In genomic region chr2:234427081-234428058, GRCh38 we compare ENCODE assay signal across 8 cellular contexts.
A peak's percentile ranks its signal among the peaks of the same experiment; 100 is the strongest.
DNase-seq lines count a peak whose midpoint lies in the region; ATAC-seq and TF ChIP-seq lines count a peak whose summit lies in the region.

No MANE protein-coding gene starts in this region.

- H2AFZ ChIP-seq in HCT116 (ENCODE audit: low read depth, low read length, poor library complexity, severe bottlenecking): no peak overlapping the region

- H3K9ac ChIP-seq in HCT116 (ENCODE audit: low read length): no peak overlapping the region

- H3K36me3 ChIP-seq in HCT116 (ENCODE audit: control insufficient read depth in 1 of 2, insufficient read depth in 2 of 2, low read length in 2 of 2) (no peaks in the 10 kb centered on the region), left lung (no peaks in the 10 kb centered on the region), vagina (no peaks in the 10 kb centered on the region)

- intact Hi-C loops in HCT116 (cut with micrococcal nuclease) (loop anchor here (10.0 kb wide), 1 partner anchor 293 kb away; no protein-coding TSS in a partner anchor), left lung (cut with DNase I) (no loop called here), vagina (cut with DNase I) (no loop called here)

- TF ChIP-seq RAD21 in HCT116 (IDR thresholded peaks at IDR 0.05; ENCODE audit: low read depth): no peak

- peak overlapping the region; percentile 98 for H3K27ac Mint-ChIP-seq in activated naive CD8-positive, alpha-beta T cell treated with anti-CD3 and anti-CD28 coated beads for 36 hours

- H3K4me2 ChIP-seq in HCT116 (ENCODE audit: low read length): peak overlapping the region; percentile 51

- peak; percentile 78 for DNase-seq in AG04449 (ENCODE audit: low read depth, low spot score)
- DNase-seq in HCT116 (ENCODE audit: low read depth, low spot score): no peak
- DNase-seq in activated naive CD8-positive, alpha-beta T cell treated with anti-CD3 and anti-CD28 coated beads for 36 hours: peak; percentile 30
- no peak for DNase-seq in left lung
- DNase-seq in NCI-H1092 treated with DMSO at 0.1 percent for 48 hours (lab: John Stamatoyannopoulos, UW): no peak
- no peak for DNase-seq in DMS153 (lab: John Stamatoyannopoulos, UW)
- DNase-seq in vagina (ENCODE audit: extremely low spot score in 2 of 2): no peak
- no peak for DNase-seq in Kasumi-1 (lab: John Stamatoyannopoulos, UW)

- H3K27me3 Mint-ChIP-seq in activated naive CD8-positive, alpha-beta T cell treated with anti-CD3 and anti-CD28 coated beads for 36 hours: no peaks in the 10 kb centered on the region

- RAD21 ChIA-PET in HCT116 (lab: Charles Lee; ENCODE audit: low non-redundant PET in 1 of 2, low total read pairs in 2 of 2, uncharacterized antibody in 2 of 2, unreplicated experiment in 2 of 2): no interaction called here

- no peak for TF ChIP-seq CTCF in AG04449 (IDR thresholded peaks at IDR 0.05; ENCODE audit: insufficient read depth, low read length, missing control alignments)
- TF ChIP-seq CTCF in HCT116 (IDR thresholded peaks at IDR 0.05 in 2 of 3, conservative IDR thresholded peaks at IDR 0.05 in 1 of 3; ENCODE audit: borderline replicate concordance in 1 of 3, insufficient read depth in 1 of 3, low read depth in 2 of 3, low read length in 2 of 3): no peak
- no peak for TF ChIP-seq CTCF in left lung (IDR thresholded peaks at IDR 0.05)
- TF ChIP-seq CTCF in vagina (IDR thresholded peaks at IDR 0.05): no peak

- H4K20me1 ChIP-seq in HCT116 (ENCODE audit: insufficient read depth): no peaks in the 10 kb centered on the region

- H3K9me3 Mint-ChIP-seq in activated naive CD8-positive, alpha-beta T cell treated with anti-CD3 and anti-CD28 coated beads for 36 hours: peaks cover 14% of the 10 kb centered on the region

- peak overlapping the region; percentile 67 for H3K4me3 Mint-ChIP-seq in activated naive CD8-positive, alpha-beta T cell treated with anti-CD3 and anti-CD28 coated beads for 36 hours

- H3K4me1 ChIP-seq in HCT116 (ENCODE audit: control insufficient read depth in 1 of 2, insufficient read depth in 2 of 2, low read length in 2 of 2) (peaks cover 16 to 49% of the 10 kb centered on the region in 2 experiments), left lung (peaks cover 3 to 42% of the 10 kb centered on the region in 2 donors), vagina (peaks cover 4% of the 10 kb centered on the region)

- H3K27ac ChIP-seq in HCT116 (ENCODE audit: low read depth, low read length) (no peak overlapping the region), left lung (peak overlapping the region in 1 of 2 donors; percentile 54), vagina (no peak overlapping the region)

- ATAC-seq in HCT116 (no peak; the same call in 1 of the 2 replicates), left lung (peak; percentile 67)

- no peak for TF ChIP-seq POLR2A in HCT116 (IDR thresholded peaks at IDR 0.05; ENCODE audit: borderline replicate concordance, extremely low read depth, insufficient read depth, insufficient read length)
- TF ChIP-seq POLR2A in vagina (IDR thresholded peaks at IDR 0.05): no peak

- no peak overlapping the region for H3K4me3 ChIP-seq in AG04449 (ENCODE audit: low read depth, low read length)
- H3K4me3 ChIP-seq in HCT116 (replicated peaks in 1 of 2; ENCODE audit: low read depth in 1 of 2, low read length in 2 of 2): no peak overlapping the region
- no peak overlapping the region for H3K4me3 ChIP-seq in left lung
- H3K4me3 ChIP-seq in vagina: no peak overlapping the region

- H3K79me2 ChIP-seq in HCT116 (ENCODE audit: insufficient read depth, low read length): no peaks in the 10 kb centered on the region

- no peaks in the 10 kb centered on the region for H3K9me2 ChIP-seq in HCT116 (ENCODE audit: insufficient read depth)

- peaks cover 74% of the 10 kb centered on the region for H3K4me1 Mint-ChIP-seq in activated naive CD8-positive, alpha-beta T cell treated with anti-CD3 and anti-CD28 coated beads for 36 hours

- no TSS peak for BruUV-seq in HCT116 (replicated peaks; lab: Mats Ljungman, UMichigan)

- H3K9me3 ChIP-seq in HCT116 (ENCODE audit: control insufficient read depth in 1 of 2, insufficient read depth in 1 of 2, low read depth in 1 of 2, low read length in 2 of 2) (no peaks in the 10 kb centered on the region), left lung (no peaks in the 10 kb centered on the region), vagina (no peaks in the 10 kb centered on the region)

- H3K36me3 Mint-ChIP-seq in activated naive CD8-positive, alpha-beta T cell treated with anti-CD3 and anti-CD28 coated beads for 36 hours: peaks cover 18% of the 10 kb centered on the region

- CTCF ChIA-PET in AG04449 (lab: Yijun Ruan, JAX): interaction anchor here (1.0 to 1.6 kb wide), 2 partner anchors 17 to 292 kb away, joined by 3 to 5 read pairs; no protein-coding TSS in a partner anchor
- CTCF ChIA-PET in HCT116 (lab: Charles Lee): no interaction called here

- POLR2A ChIA-PET in AG04449 (lab: Yijun Ruan, JAX): interaction anchor here (0.8 to 0.9 kb wide), 2 partner anchors 15 to 24 kb away, joined by 3 to 4 read pairs; no protein-coding TSS in a partner anchor
- POLR2A ChIA-PET in HCT116 (lab: Charles Lee): interaction anchor here (0.7 kb wide), 1 partner anchor 8 kb away, joined by 3 read pairs; no protein-coding TSS in a partner anchor

- H3K27me3 ChIP-seq in HCT116 (ENCODE audit: insufficient read depth, low read length): no peaks in the 10 kb centered on the region
- no peaks in the 10 kb centered on the region for H3K27me3 ChIP-seq in left lung
- H3K27me3 ChIP-seq in vagina: no peaks in the 10 kb centered on the region

TF ChIP-seq in HCT116, 20 proteins besides CTCF, POLR2A, EP300 and RAD21:
- TF ChIP-seq JUND (IDR thresholded peaks at IDR 0.05) (no peak), MAX (IDR thresholded peaks at IDR 0.05) (no peak), TCF7L2 (IDR thresholded peaks at IDR 0.05; ENCODE audit: borderline replicate concordance, extremely low read depth, insufficient read depth, insufficient read length) (no peak), FOSL1 (IDR thresholded peaks at IDR 0.05; ENCODE audit: low read depth) (no peak), ATF3 (IDR thresholded peaks at IDR 0.05) (no peak), EZH2phosphoT487 (IDR thresholded peaks at IDR 0.05; ENCODE audit: borderline replicate concordance) (no peak), ELF1 (IDR thresholded peaks at IDR 0.05; ENCODE audit: borderline replicate concordance, low read depth) (no peak), CEBPB (IDR thresholded peaks at IDR 0.05; ENCODE audit: low read depth) (no peak)

Comparison
In these comparisons a context has a peak if more than half of its experiments do, and no peak if none do; other contexts are left out.
1. DNase-seq: peak in AG04449 (single experiment) and activated naive CD8-positive, alpha-beta T cell treated with anti-CD3 and anti-CD28 coated beads for 36 hours (single experiment); none in HCT116 (single experiment), left lung (0 of 2), NCI-H1092 treated with DMSO at 0.1 percent for 48 hours (single experiment), DMS153 (single experiment), vagina (0 of 2) and Kasumi-1 (0 of 2).